ENCODE assay signal across 19 cellular contexts in genomic region chr7:47847207-47847606, GRCh38.
DNase-seq lines count a peak whose midpoint lies in the region; ATAC-seq, FAIRE-seq and TF ChIP-seq lines count a peak whose summit lies in the region.
"Had no signal": no experiment of that assay in that cellular context is flagged by ENCODE, and none has a peak within 500 bp of the region (broad histone marks: within the 10 kb centered on the region; RNA-seq: fewer than 3 reads in every experiment).

No MANE protein-coding gene starts in this region.

- H3K27ac ChIP-seq in OCI-LY1 (ENCODE audit: low read depth, low read length, poor library complexity, severe bottlenecking) (no peak overlapping the region), endothelial cell of umbilical vein (ENCODE audit: insufficient read depth, low read depth, low read length) (no peak overlapping the region), mesendoderm (ENCODE audit: low read depth, low read length) (no peak overlapping the region), caudate nucleus (ENCODE audit: low read depth, low read length) (no peak overlapping the region)
- H3K27ac ChIP-seq: SK-N-MC had no signal

- no peak for TF ChIP-seq POLR2A in endothelial cell of umbilical vein (IDR thresholded peaks at IDR 0.05; ENCODE audit: low read depth, low read length)

- BruUV-seq in endothelial cell of umbilical vein (replicated peaks; lab: Mats Ljungman, UMichigan) = no TSS peak

- H3K9ac ChIP-seq in OCI-LY1 (ENCODE audit: low read length) (no peak overlapping the region), endothelial cell of umbilical vein (replicated peaks; ENCODE audit: extremely low read depth, insufficient read depth, low read length) (no peak overlapping the region), mesendoderm (ENCODE audit: low read length) (no peak overlapping the region)

- H4K20me1 ChIP-seq in OCI-LY1 (ENCODE audit: insufficient read depth, low read length) (no peaks in the 10 kb centered on the region), endothelial cell of umbilical vein (replicated peaks; ENCODE audit: control insufficient read depth, extremely low read depth, insufficient read depth, low read length) (no peaks in the 10 kb centered on the region)

- no peak overlapping the region for H4K5ac ChIP-seq in mesendoderm (ENCODE audit: low read length)

- H3K4ac ChIP-seq in mesendoderm (ENCODE audit: low read depth, low read length) = no peak overlapping the region

- POLR2A ChIA-PET in endothelial cell of umbilical vein (lab: Charles Lee) = no interaction called here

- dilution Hi-C loops in endothelial cell of umbilical vein (cut with MboI; ENCODE audit: extremely low pct_ligation_motif_present, low sequenced_read_pairs) = no loop called here

- no peak overlapping the region for H2BK15ac ChIP-seq in mesendoderm (replicated peaks; ENCODE audit: low read depth)

- TF ChIP-seq CTCF in OCI-LY1 (IDR thresholded peaks at IDR 0.05; ENCODE audit: low read length) = no peak
- no peak for TF ChIP-seq CTCF in endothelial cell of umbilical vein (IDR thresholded peaks at IDR 0.05; ENCODE audit: extremely low read depth in 1 of 2, insufficient read depth in 1 of 2, low read depth in 1 of 2, low read length in 2 of 2)

- H3K9me3 ChIP-seq in OCI-LY1 (ENCODE audit: low read length) (no peaks in the 10 kb centered on the region), endothelial cell of umbilical vein (replicated peaks; ENCODE audit: control insufficient read depth, insufficient read depth, low read length) (no peaks in the 10 kb centered on the region)
- H3K9me3 ChIP-seq: A549 had no signal

- H3K18ac ChIP-seq in mesendoderm (ENCODE audit: low read length) = no peak overlapping the region

- no peaks in the 10 kb centered on the region for H3K79me1 ChIP-seq in mesendoderm (ENCODE audit: low read length)

- no peak overlapping the region for H2AK5ac ChIP-seq in mesendoderm (ENCODE audit: low read length)

- DNase-seq in ELR (ENCODE audit: low read depth) (peak; percentile 34), endothelial cell of umbilical vein (ENCODE audit: low read depth, low spot score) (no peak), mesendoderm (peak; percentile 16), NCI-H2029 (lab: John Stamatoyannopoulos, UW) (no peak), caudate nucleus (lab: John Stamatoyannopoulos, UW) (no peak)
- DNase-seq: CD4-positive, alpha-beta memory T cell; DMS53; KBM-7; MV-4-11; NCI-H1694 treated with DMSO at 0.1 percent for 48 hours; NCI-H226; NCI-H524; Right ventricle myocardium superior had no signal

- H3K9me1 ChIP-seq in endothelial cell of umbilical vein (replicated peaks; ENCODE audit: control insufficient read depth, extremely low read depth, insufficient read depth, low read length) = no peaks in the 10 kb centered on the region

- H2BK5ac ChIP-seq in mesendoderm (ENCODE audit: low read length) = no peak overlapping the region

- H2AFZ ChIP-seq in OCI-LY1 (ENCODE audit: low read length) (peak overlapping the region; percentile 48; the same call in 1 of the 2 replicates), endothelial cell of umbilical vein (ENCODE audit: low read depth, low read length) (no peak overlapping the region)

- H3K4me2 ChIP-seq in OCI-LY1 (ENCODE audit: low read length) (peak overlapping the region; percentile 25; the same call in 1 of the 2 replicates), endothelial cell of umbilical vein (ENCODE audit: insufficient read depth, low read length) (no peak overlapping the region), mesendoderm (ENCODE audit: low read length) (no peak overlapping the region)

- ATAC-seq in HG02798 (IDR thresholded peaks at IDR 0.05; ENCODE audit: poor library complexity, unreplicated experiment) = no peak
- no peak for ATAC-seq in GM18520 (IDR thresholded peaks at IDR 0.05; ENCODE audit: unreplicated experiment)

- H3K4me1 ChIP-seq in OCI-LY1 (ENCODE audit: insufficient read depth, low read length, severe bottlenecking) (peaks cover 6% of the 10 kb centered on the region), endothelial cell of umbilical vein (ENCODE audit: control insufficient read depth, extremely low read depth, insufficient read depth, low read length) (peaks cover 27% of the 10 kb centered on the region), mesendoderm (ENCODE audit: control insufficient read depth, low read depth, low read length) (no peaks in the 10 kb centered on the region)

- H3K23ac ChIP-seq in mesendoderm (ENCODE audit: low read length) = no peak overlapping the region

- no CpG with 5 or more reads among the region's 5 CpGs for WGBS in mesendoderm (ENCODE audit: extremely low coverage, insufficient coverage, low lambda C conversion rate)

- H3K4me3 ChIP-seq in OCI-LY1 (ENCODE audit: low read depth, low read length, poor library complexity, severe bottlenecking) (no peak overlapping the region), endothelial cell of umbilical vein (replicated peaks in 1 of 3; ENCODE audit: insufficient read depth in 1 of 3, low read depth in 1 of 3, low read length in 3 of 3) (no peak overlapping the region), mesendoderm (ENCODE audit: low read length) (no peak overlapping the region)
- H3K4me3 ChIP-seq: A549, SK-N-MC had no signal

- H3K9me2 ChIP-seq in OCI-LY1 (ENCODE audit: low read depth, low read length) = no peaks in the 10 kb centered on the region

- H4K8ac ChIP-seq in mesendoderm (ENCODE audit: low read depth, low read length) = no peak overlapping the region

- H3K79me2 ChIP-seq in OCI-LY1 (ENCODE audit: insufficient read depth, low read length) (no peaks in the 10 kb centered on the region), endothelial cell of umbilical vein (ENCODE audit: control insufficient read depth, insufficient read depth, low read length) (no peaks in the 10 kb centered on the region), mesendoderm (ENCODE audit: control insufficient read depth, insufficient read depth, low read length) (no peaks in the 10 kb centered on the region)

- no peaks in the 10 kb centered on the region for H3K36me3 ChIP-seq in OCI-LY1 (ENCODE audit: insufficient read depth, low read length)
- no peaks in the 10 kb centered on the region for H3K36me3 ChIP-seq in endothelial cell of umbilical vein (ENCODE audit: control insufficient read depth in 2 of 2, extremely low read depth in 1 of 2, insufficient read depth in 2 of 2, low read length in 2 of 2)
- no peaks in the 10 kb centered on the region for H3K36me3 ChIP-seq in mesendoderm (ENCODE audit: control insufficient read depth, insufficient read depth, low read length)

- no peaks in the 10 kb centered on the region for H3F3A ChIP-seq in OCI-LY1 (ENCODE audit: insufficient read depth, low read length)

- H2BK120ac ChIP-seq in mesendoderm (ENCODE audit: low read depth, low read length) = no peak overlapping the region

- intact Hi-C loops in endothelial cell of umbilical vein (cut with micrococcal nuclease) = no loop called here

- CTCF ChIA-PET in endothelial cell of umbilical vein (lab: Charles Lee) = interaction anchor here (1.2 to 1.7 kb wide), 3 partner anchors 15 to 581 kb away, joined by 3 to 4 read pairs (median 3); no protein-coding TSS in a partner anchor

- no peak overlapping the region for H3K56ac ChIP-seq in mesendoderm (ENCODE audit: low read length)

- H3K27me3 ChIP-seq in OCI-LY1 (ENCODE audit: insufficient read depth, low read length) (0 out of 2 replicates have a peak, but pooled peaks cover 8% of the 10 kb centered on the region), endothelial cell of umbilical vein (ENCODE audit: control insufficient read depth in 2 of 2, insufficient read depth in 2 of 2, low read length in 2 of 2) (no peaks in the 10 kb centered on the region), mesendoderm (ENCODE audit: insufficient read depth, low read length, poor library complexity) (no peaks in the 10 kb centered on the region)

- FAIRE-seq in endothelial cell of umbilical vein (lab: Jason Lieb, UNC) = peak; percentile 50
- FAIRE-seq: A549, RCC 7860 had no signal

TF ChIP-seq in endothelial cell of umbilical vein, 7 proteins besides CTCF, POLR2A, EP300 and RAD21:
- TF ChIP-seq MYC (IDR thresholded peaks at IDR 0.05; ENCODE audit: low read depth, low read length) (no peak), FOS (IDR thresholded peaks at IDR 0.05; ENCODE audit: borderline replicate concordance, insufficient read depth, low read length) (no peak), GATA2 (IDR thresholded peaks at IDR 0.05; ENCODE audit: insufficient read depth, insufficient read length, low read depth, low read length) (no peak), POLR2AphosphoS5 (IDR thresholded peaks at IDR 0.05; ENCODE audit: insufficient read depth, low read depth, low read length) (no peak), JUN (IDR thresholded peaks at IDR 0.05; ENCODE audit: borderline replicate concordance, insufficient read depth, insufficient read length, low read depth) (no peak), MAX (IDR thresholded peaks at IDR 0.05; ENCODE audit: insufficient read depth, insufficient read length) (no peak), EZH2 (IDR thresholded peaks at IDR 0.05; ENCODE audit: borderline replicate concordance, low read depth, low read length, severe bottlenecking) (no peak)
TF ChIP-seq in endothelial cell of umbilical vein: peak in this region for 0.

Comparison
In these comparisons a context has a peak if more than half of its experiments do, and no peak if none do; other contexts are left out.
1. DNase-seq: peak in ELR (single experiment) and mesendoderm (single experiment); none in endothelial cell of umbilical vein (single experiment), NCI-H2029 (single experiment) and caudate nucleus (0 of 61).